In genomic region chr2:177252808-177253531, GRCh38 we compare ENCODE assay signal across 8 cellular contexts. TPM values are rescaled to one million over a fixed set of nuclear protein-coding genes. Genes with fewer than 3 reads are reported as not detected.
DNase-seq lines count a peak whose midpoint lies in the region; ATAC-seq, FAIRE-seq and TF ChIP-seq lines count a peak whose summit lies in the region.

No MANE protein-coding gene starts in this region.

- peaks cover 5 to 13% (median 9%) of the 10 kb centered on the region in 3 experiments for H3K36me3 Mint-ChIP-seq in H9 (ENCODE audit: insufficient read depth in 1 of 3, low read depth in 3 of 3)

- H3K79me1 ChIP-seq in H9 (ENCODE audit: insufficient read depth, low read depth, low read length, poor library complexity, severe bottlenecking) = peaks cover 12% of the 10 kb centered on the region

- H3K27me3 ChIP-seq in H9 (ENCODE audit: insufficient read depth, low read length) (no peaks in the 10 kb centered on the region), RWPE2 (ENCODE audit: insufficient read depth, poor library complexity, severe bottlenecking) (no peaks in the 10 kb centered on the region), endothelial cell of umbilical vein (ENCODE audit: control insufficient read depth in 2 of 2, insufficient read depth in 2 of 2, low read length in 2 of 2) (no peaks in the 10 kb centered on the region), sigmoid colon (no peaks in the 10 kb centered on the region)

- no peak overlapping the region for H3K4me3 Mint-ChIP-seq in H9

- H3K18ac ChIP-seq in H9 (ENCODE audit: insufficient read length, low read depth, low read length) = no peak overlapping the region

- H3K4me3 ChIP-seq in RWPE2 (ENCODE audit: severe bottlenecking) (no peak overlapping the region), endothelial cell of umbilical vein (replicated peaks in 1 of 3; ENCODE audit: insufficient read depth in 1 of 3, low read depth in 1 of 3, low read length in 3 of 3) (no peak overlapping the region), sigmoid colon (no peak overlapping the region)

- H4K5ac ChIP-seq in H9 (ENCODE audit: insufficient read length, low read depth, low read length) = no peak overlapping the region

- no peak for TF ChIP-seq EP300 in sigmoid colon (IDR thresholded peaks at IDR 0.05)

- no peak for TF ChIP-seq POLR2A in endothelial cell of umbilical vein (IDR thresholded peaks at IDR 0.05; ENCODE audit: low read depth, low read length)
- TF ChIP-seq POLR2A in sigmoid colon (IDR thresholded peaks at IDR 0.05) = no peak

- H2BK5ac ChIP-seq in H9 (ENCODE audit: insufficient read length, low read length) = no peak overlapping the region

- no peak overlapping the region for H3K14ac ChIP-seq in H9 (ENCODE audit: insufficient read depth, low read length)

- H2BK15ac ChIP-seq in H9 (ENCODE audit: low read depth, low read length) = no peak overlapping the region

- no peak for FAIRE-seq in endothelial cell of umbilical vein (lab: Jason Lieb, UNC)

- H3K79me2 ChIP-seq in H9 (ENCODE audit: insufficient read depth, low read length) (peaks cover 43% of the 10 kb centered on the region), endothelial cell of umbilical vein (ENCODE audit: control insufficient read depth, insufficient read depth, low read length) (peaks cover 99% of the 10 kb centered on the region)

- H3K4ac ChIP-seq in H9 (ENCODE audit: low read depth, low read length) = no peak overlapping the region

- no peak overlapping the region for H2BK12ac ChIP-seq in H9 (ENCODE audit: insufficient read length, low read depth, low read length)

- H3K9me1 ChIP-seq in endothelial cell of umbilical vein (replicated peaks; ENCODE audit: control insufficient read depth, extremely low read depth, insufficient read depth, low read length) = no peaks in the 10 kb centered on the region

- no peak overlapping the region for H2AK5ac ChIP-seq in H9 (ENCODE audit: insufficient read length, low read length)

- no peak overlapping the region for H4K91ac ChIP-seq in H9 (ENCODE audit: insufficient read length, low read depth, low read length)

- H3K9me3 ChIP-seq in H9 (ENCODE audit: control insufficient read depth, low read depth, low read length) (peaks cover under 1% of the 10 kb centered on the region), RWPE2 (ENCODE audit: severe bottlenecking) (no peaks in the 10 kb centered on the region), endothelial cell of umbilical vein (replicated peaks; ENCODE audit: control insufficient read depth, insufficient read depth, low read length) (no peaks in the 10 kb centered on the region), sigmoid colon (no peaks in the 10 kb centered on the region)

- H3K9ac ChIP-seq in H9 (ENCODE audit: extremely low read depth, insufficient read length, low read length) (no peak overlapping the region), endothelial cell of umbilical vein (replicated peaks; ENCODE audit: extremely low read depth, insufficient read depth, low read length) (no peak overlapping the region)

- H3K36me3 ChIP-seq in RWPE2 (ENCODE audit: low read depth) (peaks cover 60% of the 10 kb centered on the region), endothelial cell of umbilical vein (ENCODE audit: control insufficient read depth in 2 of 2, extremely low read depth in 1 of 2, insufficient read depth in 2 of 2, low read length in 2 of 2) (no peaks in the 10 kb centered on the region), sigmoid colon (no peaks in the 10 kb centered on the region)

- dilution Hi-C loops in endothelial cell of umbilical vein (cut with MboI; ENCODE audit: extremely low pct_ligation_motif_present, low sequenced_read_pairs) = loop anchor here (10.0 kb wide), 1 partner anchor 88 kb away; no protein-coding TSS in a partner anchor

- H3K56ac ChIP-seq in H9 (ENCODE audit: insufficient read length, low read depth, low read length) = no peak overlapping the region

- H3K23ac ChIP-seq in H9 (ENCODE audit: insufficient read length, low read depth, low read length) = no peak overlapping the region

- H3K4me2 ChIP-seq in H9 (ENCODE audit: insufficient read depth, insufficient read length, low read length) (no peak overlapping the region), endothelial cell of umbilical vein (ENCODE audit: insufficient read depth, low read length) (peak overlapping the region; percentile 25)

- POLR2A ChIA-PET in endothelial cell of umbilical vein (lab: Charles Lee) = no interaction called here

- TF ChIP-seq CTCF in H9 (conservative IDR thresholded peaks at IDR 0.05) = no peak
- TF ChIP-seq CTCF in RWPE2 (IDR thresholded peaks at IDR 0.05; ENCODE audit: poor library complexity, severe bottlenecking) = no peak
- TF ChIP-seq CTCF in endothelial cell of umbilical vein (IDR thresholded peaks at IDR 0.05; ENCODE audit: extremely low read depth in 1 of 2, insufficient read depth in 1 of 2, low read depth in 1 of 2, low read length in 2 of 2) = no peak
- TF ChIP-seq CTCF in sigmoid colon (IDR thresholded peaks at IDR 0.05) = no peak

- CTCF ChIA-PET in endothelial cell of umbilical vein (lab: Charles Lee) = interaction anchor here (1.0 to 4.8 kb wide), 6 partner anchors 8 to 89 kb away, joined by 3 to 39 read pairs (median 6); no protein-coding TSS in a partner anchor

- no peaks in the 10 kb centered on the region for H3K27me3 Mint-ChIP-seq in H9 (ENCODE audit: low read depth)

- peaks cover 2% of the 10 kb centered on the region; the same call in 1 of the 2 replicates for H3K4me1 ChIP-seq in H9 (ENCODE audit: insufficient read depth, low read length)
- H3K4me1 ChIP-seq in RWPE2 (ENCODE audit: insufficient read depth, poor library complexity, severe bottlenecking) = peaks cover 62% of the 10 kb centered on the region
- peaks cover 55% of the 10 kb centered on the region for H3K4me1 ChIP-seq in endothelial cell of umbilical vein (ENCODE audit: control insufficient read depth, extremely low read depth, insufficient read depth, low read length)
- peaks cover 0 to 99% (median 90%) of the 10 kb centered on the region in 4 donors for H3K4me1 ChIP-seq in sigmoid colon

- no peak overlapping the region for H4K8ac ChIP-seq in H9 (replicated peaks; ENCODE audit: insufficient read length, low read depth, low read length)

- H2AFZ ChIP-seq in H9 (ENCODE audit: low read length) (no peak overlapping the region), endothelial cell of umbilical vein (ENCODE audit: low read depth, low read length) (no peak overlapping the region)

- no peak overlapping the region for H2BK120ac ChIP-seq in H9 (ENCODE audit: low read depth, low read length, poor library complexity, severe bottlenecking)

- H3K23me2 ChIP-seq in H9 (ENCODE audit: insufficient read length, low read depth, low read length, poor library complexity, severe bottlenecking) = no peaks in the 10 kb centered on the region

- no peak overlapping the region for H3T11ph ChIP-seq in H9 (ENCODE audit: low read length)

- DNase-seq in H9 (no peak), RWPE2 (ENCODE audit: low spot score) (no peak), endothelial cell of umbilical vein (ENCODE audit: low read depth, low spot score) (no peak), sigmoid colon (no peak), mesenteric fat pad (ENCODE audit: low spot score) (no peak), amygdala (lab: John Stamatoyannopoulos, UW) (no peak)
- no peak for DNase-seq in stimulated activated CD4-positive, alpha-beta T cell treated with anti-CD3 and anti-CD28 coated beads, Interleukin-12 subunit alpha, Interleukin-12 subunit beta, amount 100 ng/mL, for 4 hours

- H2BK20ac ChIP-seq in H9 (ENCODE audit: low read depth, low read length, poor library complexity, severe bottlenecking) = no peak overlapping the region

- ATAC-seq in RWPE2 (ENCODE audit: low read depth) (no peak), HG02763 (IDR thresholded peaks at IDR 0.05; ENCODE audit: unreplicated experiment) (no peak)

- WGBS in H9 (ENCODE audit: extremely low coverage, insufficient read length, low lambda C conversion rate) = no CpG with 5 or more reads among the region's 5 CpGs
- WGBS in sigmoid colon, 2 donors = 90 to 92% methylated on average over 5 of the region's 5 CpGs

- H3K27ac Mint-ChIP-seq in H9 = peak overlapping the region in 2 of 3 experiments; percentile 3 to 10; a peak in 3 of 7 replicates

- H4K20me1 ChIP-seq in H9 (ENCODE audit: control insufficient read depth, insufficient read depth, insufficient read length) (no peaks in the 10 kb centered on the region), endothelial cell of umbilical vein (replicated peaks; ENCODE audit: control insufficient read depth, extremely low read depth, insufficient read depth, low read length) (peaks cover 6% of the 10 kb centered on the region)

- peaks cover 7% of the 10 kb centered on the region in 2 experiments; a peak in 3 of 5 replicates for H3K9me3 Mint-ChIP-seq in H9

- no peak overlapping the region for H3K27ac ChIP-seq in H9 (ENCODE audit: insufficient read length, low read depth, low read length)
- peak overlapping the region; percentile 61 for H3K27ac ChIP-seq in RWPE2 (ENCODE audit: poor library complexity, severe bottlenecking)
- peak overlapping the region; percentile 2 for H3K27ac ChIP-seq in endothelial cell of umbilical vein (ENCODE audit: insufficient read depth, low read depth, low read length)
- H3K27ac ChIP-seq in sigmoid colon = peak overlapping the region; percentile 50 to 72 (median 60)

- H3K4me1 Mint-ChIP-seq in H9 = peaks cover 51 to 66% of the 10 kb centered on the region in 2 experiments

- no TSS peak for BruUV-seq in endothelial cell of umbilical vein (replicated peaks; lab: Mats Ljungman, UMichigan)

- intact Hi-C loops in endothelial cell of umbilical vein (cut with micrococcal nuclease) = loop anchor here (1.0 to 2.0 kb wide), 2 partner anchors 11 to 88 kb away; no protein-coding TSS in a partner anchor
- intact Hi-C loops in sigmoid colon (cut with DNase I) = no loop called here

RNA-seq across cellular contexts. Expression of gene NFE2L2, which starts 11.6 kb away (rescaled TPM):
- total RNA-seq in H9 (2021) (40.6 and 42.5 TPM in 2 replicates), endothelial cell of umbilical vein (59.5 and 66.2 TPM in 2 replicates), sigmoid colon (100 to 1,000 TPM in 2 of 4 donors, 10 to 100 TPM in 2; 88.1 to 103 (median 98.1) TPM), mesenteric fat pad (94.0 TPM)
- polyA plus RNA-seq in endothelial cell of umbilical vein (57.1 and 63.1 TPM in 2 replicates), sigmoid colon (10 to 100 TPM; 46.7 to 88.3 (median 69.7) TPM)
- 67.6 and 71.3 TPM in 2 replicates for polyA plus RNA-seq in endothelial cell of umbilical vein (2011; cell fraction: cytosol; rRNA removed)
- 89.9 and 99.1 TPM in 2 replicates for polyA plus RNA-seq in endothelial cell of umbilical vein (2011; cell fraction: nucleus; rRNA removed)
- polyA plus RNA-seq in endothelial cell of umbilical vein (2012) = 63.3 and 69.1 TPM in 2 replicates
- polyA minus RNA-seq in endothelial cell of umbilical vein = 92.6 and 103 TPM in 2 replicates
- polyA minus RNA-seq in endothelial cell of umbilical vein (2011; cell fraction: cytosol; rRNA and poly(A)+ RNA removed) = 74.1 TPM
- polyA minus RNA-seq in endothelial cell of umbilical vein (2011; cell fraction: nucleus; rRNA and poly(A)+ RNA removed) = 76.5 and 104 TPM in 2 replicates

RNA-seq across cellular contexts. Expression of gene HNRNPA3, which starts 40.4 kb away (rescaled TPM):
- total RNA-seq in H9 (2021) = 405 and 419 TPM in 2 replicates
- 316 and 322 TPM in 2 replicates for total RNA-seq in endothelial cell of umbilical vein
- 28.0 and 57.5 TPM in 2 replicates for polyA plus RNA-seq in endothelial cell of umbilical vein
- 143 and 159 TPM in 2 replicates for polyA plus RNA-seq in endothelial cell of umbilical vein (2011; cell fraction: cytosol; rRNA removed)
- polyA plus RNA-seq in endothelial cell of umbilical vein (2011; cell fraction: nucleus; rRNA removed) = 136 and 204 TPM in 2 replicates
- polyA plus RNA-seq in endothelial cell of umbilical vein (2012) = 422 and 615 TPM in 2 replicates
- 35.6 and 37.0 TPM in 2 replicates for polyA minus RNA-seq in endothelial cell of umbilical vein
- 18.1 TPM for polyA minus RNA-seq in endothelial cell of umbilical vein (2011; cell fraction: cytosol; rRNA and poly(A)+ RNA removed)
- polyA minus RNA-seq in endothelial cell of umbilical vein (2011; cell fraction: nucleus; rRNA and poly(A)+ RNA removed) = 70.6 and 119 TPM in 2 replicates
- total RNA-seq in sigmoid colon = 10 to 100 TPM; 69.2 to 82.1 (median 74.5) TPM
- 100 to 1,000 TPM; 130 to 261 (median 131) TPM for polyA plus RNA-seq in sigmoid colon
- 148 TPM for total RNA-seq in mesenteric fat pad
